In genomic region chr17:19002191-19002590, GRCh38 we compare ENCODE assay signal across 15 cellular contexts. TPM values are rescaled to one million over a fixed set of nuclear protein-coding genes. Genes with fewer than 3 reads are reported as not detected.
DNase-seq lines count a peak whose midpoint lies in the region; ATAC-seq, FAIRE-seq and TF ChIP-seq lines count a peak whose summit lies in the region.
"Had no signal": no experiment of that assay in that cellular context is flagged by ENCODE, and none has a peak within 500 bp of the region (broad histone marks: within the 10 kb centered on the region; RNA-seq: fewer than 3 reads in every experiment).

No MANE protein-coding gene starts in this region.

- H3K4me3 ChIP-seq in A549, result no peak overlapping the region
- H3K4me3 ChIP-seq in HepG2 (replicated peaks in 1 of 3; ENCODE audit: insufficient read depth in 1 of 3, low read depth in 2 of 3, low read length in 3 of 3), result peak overlapping the region; percentile 12 to 84 (median 69); a peak in 5 of 6 replicates
- H3K4me3 ChIP-seq: heart right ventricle had no signal

- in situ Hi-C loops in HepG2 (cut with HindIII; ENCODE audit: extremely low pct_ligation_motif_present, low pct_unique_long_range_greater_than_20kb), result loop anchor here (5.0 kb wide), 1 partner anchor 35 kb away; no protein-coding TSS in a partner anchor

- H2AFZ ChIP-seq in HepG2 (ENCODE audit: low read length), result no peak overlapping the region

- FAIRE-seq in A549 (lab: Jason Lieb, UNC) (peak; percentile 43), HepG2 (lab: Jason Lieb, UNC) (no peak)
- FAIRE-seq: GM12892 had no signal

- H3K36me3 ChIP-seq in HepG2 (replicated peaks in 1 of 2; ENCODE audit: control insufficient read depth in 1 of 2, insufficient read depth in 2 of 2, low read length in 2 of 2), result peaks cover 2 to 30% of the 10 kb centered on the region in 2 experiments
- H3K36me3 ChIP-seq: heart right ventricle had no signal

- peaks cover 46% of the 10 kb centered on the region for H3K79me2 ChIP-seq in HepG2 (ENCODE audit: insufficient read depth, low read length)

- peaks cover 8% of the 10 kb centered on the region; the same call in 2 of the 3 replicates for H3K9me3 ChIP-seq in A549
- no peaks in the 10 kb centered on the region for H3K9me3 ChIP-seq in HepG2 (ENCODE audit: low read length)

- H4K20me1 ChIP-seq in HepG2 (ENCODE audit: insufficient read depth, low read length), result peaks cover 25% of the 10 kb centered on the region

- CTCF ChIA-PET in A549 (lab: Yijun Ruan, JAX) (interaction anchor here (0.6 to 3.9 kb wide), 5 partner anchors 10 to 349 kb away, joined by 3 to 38 read pairs (median 4); no protein-coding TSS in a partner anchor), Calu3 (lab: Charles Lee) (interaction anchor here (1.0 kb wide), 1 partner anchor 9 kb away, joined by 3 read pairs; no protein-coding TSS in a partner anchor), HepG2 (lab: Yijun Ruan, JAX; ENCODE audit: low intra/inter-chr PET ratio, low total read pairs) (no interaction called here)

- H3K4me1 ChIP-seq in A549, result peaks cover 38% of the 10 kb centered on the region
- peaks cover 61% of the 10 kb centered on the region for H3K4me1 ChIP-seq in HepG2 (ENCODE audit: insufficient read depth, low read length)

- no peaks in the 10 kb centered on the region for H3K9me3 Mint-ChIP-seq in Calu3 (ENCODE audit: low read depth, unreplicated experiment)
- no peaks in the 10 kb centered on the region for H3K9me3 Mint-ChIP-seq in activated T-helper 2 cell treated with anti-CD3 and anti-CD28 coated beads, Interferon-gamma antibody, Interleukin-2, Interleukin-4, amounts not matched to agents 10 μg/mL and 5 μg/mL and 100 μg/mL, durations not matched to agents 14 hours and 24 hours and 36 hours

- H3K4me1 Mint-ChIP-seq in Calu3 (ENCODE audit: low read depth, unreplicated experiment), result peaks cover 16% of the 10 kb centered on the region
- peaks cover 25% of the 10 kb centered on the region for H3K4me1 Mint-ChIP-seq in activated T-helper 2 cell treated with anti-CD3 and anti-CD28 coated beads, Interferon-gamma antibody, Interleukin-2, Interleukin-4, amounts not matched to agents 10 μg/mL and 5 μg/mL and 100 μg/mL, durations not matched to agents 14 hours and 24 hours and 36 hours (ENCODE audit: low read depth)

- TF ChIP-seq RAD21 in A549 (conservative IDR thresholded peaks at IDR 0.05 in 1 of 2, IDR thresholded peaks at IDR 0.05 in 1 of 2), result no peak
- no peak for TF ChIP-seq RAD21 in HepG2 (CRISPR knock-in tag; IDR thresholded peaks at IDR 0.05)

- intact Hi-C loops in Calu3 (cut with micrococcal nuclease; ENCODE audit: unreplicated experiment), result no loop called here
- intact Hi-C loops in activated T-helper 2 cell treated with anti-CD3 and anti-CD28 coated beads, Interferon-gamma antibody, Interleukin-2, Interleukin-4, amounts not matched to agents 10 μg/mL and 5 μg/mL and 100 μg/mL, durations not matched to agents 14 hours and 24 hours and 36 hours (cut with micrococcal nuclease), result no loop called here
- intact Hi-C loops in HepG2 (cut with micrococcal nuclease; ENCODE audit: unreplicated experiment), result loop anchor here (2.0 kb wide), 1 partner anchor 13 kb away; no protein-coding TSS in a partner anchor

- POLR2A ChIA-PET in A549 (lab: Yijun Ruan, JAX) (no interaction called here), HepG2 (lab: Yijun Ruan, JAX) (interaction anchor here (0.9 to 3.4 kb wide), 2 partner anchors 16 to 21 kb away, joined by 3 to 22 read pairs; no protein-coding TSS in a partner anchor)

- TSS peak; percentile 27 for BruUV-seq in Calu3 (replicated peaks; lab: Mats Ljungman, UMichigan)
- no TSS peak for BruUV-seq in HepG2 (replicated peaks; lab: Mats Ljungman, UMichigan)

- peak overlapping the region; percentile 76; the same call in 1 of the 2 replicates for H3K9ac ChIP-seq in HepG2 (ENCODE audit: insufficient read depth, low read depth, low read length)

- H3K36me3 Mint-ChIP-seq in Calu3 (ENCODE audit: insufficient read depth, unreplicated experiment), result peaks cover 26% of the 10 kb centered on the region
- H3K36me3 Mint-ChIP-seq in activated T-helper 2 cell treated with anti-CD3 and anti-CD28 coated beads, Interferon-gamma antibody, Interleukin-2, Interleukin-4, amounts not matched to agents 10 μg/mL and 5 μg/mL and 100 μg/mL, durations not matched to agents 14 hours and 24 hours and 36 hours (ENCODE audit: low read depth), result peaks cover 20% of the 10 kb centered on the region

- peak overlapping the region; percentile 66 for H3K4me3 Mint-ChIP-seq in Calu3 (ENCODE audit: low read depth, unreplicated experiment)
- H3K4me3 Mint-ChIP-seq in activated T-helper 2 cell treated with anti-CD3 and anti-CD28 coated beads, Interferon-gamma antibody, Interleukin-2, Interleukin-4, amounts not matched to agents 10 μg/mL and 5 μg/mL and 100 μg/mL, durations not matched to agents 14 hours and 24 hours and 36 hours (ENCODE audit: low read depth), result peak overlapping the region; percentile 86

- no peak for TF ChIP-seq POLR2A in A549 (IDR thresholded peaks at IDR 0.05; ENCODE audit: low read length)
- TF ChIP-seq POLR2A in HepG2 (IDR thresholded peaks at IDR 0.05; ENCODE audit: insufficient read depth in 1 of 2, low read depth in 2 of 2, low read length in 2 of 2), result no peak

- TF ChIP-seq EP300 in A549 (IDR thresholded peaks at IDR 0.05) (no peak), HepG2 (IDR thresholded peaks at IDR 0.05; ENCODE audit: low read depth in 2 of 2, low read length in 2 of 2) (no peak), HepG2 (CRISPR knock-in tag; IDR thresholded peaks at IDR 0.05; ENCODE audit: borderline replicate concordance) (no peak)

- no peak overlapping the region for H3K27ac Mint-ChIP-seq in Calu3 (ENCODE audit: unreplicated experiment)
- H3K27ac Mint-ChIP-seq in activated T-helper 2 cell treated with anti-CD3 and anti-CD28 coated beads, Interferon-gamma antibody, Interleukin-2, Interleukin-4, amounts not matched to agents 10 μg/mL and 5 μg/mL and 100 μg/mL, durations not matched to agents 14 hours and 24 hours and 36 hours, result no peak overlapping the region

- H3K27me3 Mint-ChIP-seq in Calu3 (ENCODE audit: unreplicated experiment), result no peaks in the 10 kb centered on the region
- H3K27me3 Mint-ChIP-seq in activated T-helper 2 cell treated with anti-CD3 and anti-CD28 coated beads, Interferon-gamma antibody, Interleukin-2, Interleukin-4, amounts not matched to agents 10 μg/mL and 5 μg/mL and 100 μg/mL, durations not matched to agents 14 hours and 24 hours and 36 hours (ENCODE audit: low read depth), result peaks cover 4% of the 10 kb centered on the region

- ATAC-seq in A549, result no peak
- no peak for ATAC-seq in HepG2
- no peak for ATAC-seq in HG03432 (IDR thresholded peaks at IDR 0.05; ENCODE audit: unreplicated experiment)
- no peak for ATAC-seq in HG03442 (IDR thresholded peaks at IDR 0.05; ENCODE audit: unreplicated experiment)
- ATAC-seq: heart right ventricle had no signal

- DNase-seq in A549 (ENCODE audit: low read depth in 1 of 2, low spot score in 1 of 2) (no peak), Calu3 (no peak), HepG2 (ENCODE audit: low spot score) (no peak), COLO829 (ENCODE audit: low spot score) (no peak), NOMO-1 (lab: John Stamatoyannopoulos, UW; ENCODE audit: unreplicated experiment in 2 of 2) (no peak)
- DNase-seq in activated T-helper 2 cell treated with anti-CD3 and anti-CD28 coated beads, Interferon-gamma antibody, Interleukin-2, Interleukin-4, amounts not matched to agents 10 μg/mL and 5 μg/mL and 100 μg/mL, durations not matched to agents 14 hours and 24 hours and 36 hours (ENCODE audit: low spot score), result no peak
- DNase-seq: activated CD8-positive, alpha-beta memory T cell treated with anti-CD3 and anti-CD28 coated beads for 24 hours; caudate nucleus; heart right ventricle; NCI-H2171 treated with DMSO at 0.1 percent for 48 hours; SIG-M5 had no signal

- TF ChIP-seq CTCF in A549 (IDR thresholded peaks at IDR 0.05), result no peak
- TF ChIP-seq CTCF in Calu3 (IDR thresholded peaks at IDR 0.05; ENCODE audit: unreplicated experiment), result no peak
- TF ChIP-seq CTCF in HepG2 (CRISPR knock-in tag; IDR thresholded peaks at IDR 0.05), result no peak

- 86% methylated on average over 5 of the region's 5 CpGs for WGBS in A549 (ENCODE audit: missing lambda C conversion rate)
- 64% methylated on average over 5 of the region's 5 CpGs for WGBS in HepG2 (ENCODE audit: low lambda C conversion rate)

- H3K4me2 ChIP-seq in A549, result peak overlapping the region; percentile 93
- H3K4me2 ChIP-seq in HepG2 (ENCODE audit: low read depth, low read length), result peak overlapping the region; percentile 100

- H3K27ac ChIP-seq in A549 (0 out of 6 replicates have a peak overlapping the region, but pooled peaks of 1 of the 2 experiments have one; percentile 1), HepG2 (ENCODE audit: extremely low read length, insufficient read depth, low read length) (no peak overlapping the region)
- H3K27ac ChIP-seq: heart right ventricle had no signal

- H3K27me3 ChIP-seq in HepG2 (ENCODE audit: control insufficient read depth in 1 of 2, insufficient read depth in 2 of 2, low read length in 2 of 2), result no peaks in the 10 kb centered on the region; a peak in 1 of 5 replicates

RNA-seq across cellular contexts. Expression of gene FAM83G, which starts 2.4 kb away (rescaled TPM):
- 11.0 and 12.8 TPM in 2 replicates for polyA plus RNA-seq in A549 (2011; rRNA removed)
- 11.1 and 15.8 TPM in 2 replicates for polyA plus RNA-seq in A549 (2012; cell fraction: cytosol; rRNA removed)
- polyA plus RNA-seq in A549 (2012; cell fraction: nucleus; rRNA removed), result 38.5 and 42.5 TPM in 2 replicates
- 19.8 to 22.0 TPM (median 20.5 TPM) in 3 replicates for polyA plus RNA-seq in A549 (2017; fragmentation: RNase III; extraction: RNeasy Plus Mini Kit Qiagen cat#74134 plus additional on column Dnase treatment)
- 18.1 and 22.7 TPM in 2 replicates for polyA minus RNA-seq in A549 (2011; rRNA and poly(A)+ RNA removed)
- total RNA-seq in Calu3 (2022), result 21.2 and 21.5 TPM in 2 replicates
- total RNA-seq in activated T-helper 2 cell treated with anti-CD3 and anti-CD28 coated beads, Interferon-gamma antibody, Interleukin-2, Interleukin-4, amounts not matched to agents 10 μg/mL and 5 μg/mL and 100 μg/mL, durations not matched to agents 14 hours and 24 hours and 36 hours, result 14.0 and 15.3 TPM in 2 replicates
- 14.0 and 18.6 TPM in 2 replicates for total RNA-seq in HepG2 (2016; rRNA removed; fragmentation: Illumina TruSeq; extraction: Trizol)
- 3.1 and 3.2 TPM in 2 replicates for total RNA-seq in HepG2 (2016; cell fraction: cytosol; rRNA removed; fragmentation: Illumina TruSeq; extraction: Trizol; ENCODE audit: low read depth)
- 11.3 and 19.1 TPM in 2 replicates for total RNA-seq in HepG2 (2016; cell fraction: insoluble cytoplasmic fraction; rRNA removed; fragmentation: Illumina TruSeq; extraction: Trizol)
- 8.0 and 8.1 TPM in 2 replicates for total RNA-seq in HepG2 (2016; cell fraction: membrane; rRNA removed; fragmentation: Illumina TruSeq; extraction: Trizol)
- 19.9 and 21.9 TPM in 2 replicates for total RNA-seq in HepG2 (2016; cell fraction: nucleus; rRNA removed; fragmentation: Illumina TruSeq; extraction: Trizol)
- polyA plus RNA-seq in HepG2 (2011; rRNA removed), result 13.7 and 21.2 TPM in 2 replicates
- 9.8 and 12.5 TPM in 2 replicates for polyA plus RNA-seq in HepG2 (2011; cell fraction: cytosol; rRNA removed)
- 62.7 and 63.6 TPM in 2 replicates for polyA plus RNA-seq in HepG2 (2011; cell fraction: nucleus; rRNA removed)
- polyA plus RNA-seq in HepG2 (2012), result 9.6 and 14.4 TPM in 2 replicates
- polyA plus RNA-seq in HepG2 (2016; cell fraction: cytosol; fragmentation: Illumina TruSeq; extraction: Trizol; ENCODE audit: low read depth), result 1.4 and 1.5 TPM in 2 replicates
- 10.4 and 12.3 TPM in 2 replicates for polyA plus RNA-seq in HepG2 (2016; cell fraction: insoluble cytoplasmic fraction; fragmentation: Illumina TruSeq; extraction: Trizol; ENCODE audit: low read depth)
- polyA plus RNA-seq in HepG2 (2016; cell fraction: membrane; fragmentation: Illumina TruSeq; extraction: Trizol; ENCODE audit: low read depth), result 4.1 and 4.4 TPM in 2 replicates
- polyA plus RNA-seq in HepG2 (2016; cell fraction: nucleus; fragmentation: Illumina TruSeq; extraction: Trizol; ENCODE audit: insufficient read depth, low read depth), result 43.0 and 45.0 TPM in 2 replicates
- polyA minus RNA-seq in HepG2 (2011; rRNA and poly(A)+ RNA removed; ENCODE audit: low replicate concordance), result 18.2 and 34.3 TPM in 2 replicates
- 14.7 and 14.9 TPM in 2 replicates for polyA minus RNA-seq in HepG2 (2011; cell fraction: cytosol; rRNA and poly(A)+ RNA removed)
- polyA minus RNA-seq in HepG2 (2011; cell fraction: nucleus; rRNA and poly(A)+ RNA removed), result 24.2 and 25.2 TPM in 2 replicates

RNA-seq across cellular contexts. Expression of gene GRAP, which starts 44.6 kb away (rescaled TPM):
- 0.19 and 0.25 TPM in 2 replicates for polyA plus RNA-seq in A549 (2011; rRNA removed)
- polyA plus RNA-seq in A549 (2012; cell fraction: cytosol; rRNA removed), result 0.15 and 0.19 TPM in 2 replicates
- 0.43 and 0.60 TPM in 2 replicates for polyA plus RNA-seq in A549 (2012; cell fraction: nucleus; rRNA removed)
- polyA plus RNA-seq in A549 (2017; fragmentation: RNase III; extraction: RNeasy Plus Mini Kit Qiagen cat#74134 plus additional on column Dnase treatment), result 0.17 to 0.31 TPM (median 0.19 TPM) in 3 replicates
- polyA minus RNA-seq in A549 (2011; rRNA and poly(A)+ RNA removed), result 0.08 and 0.24 TPM in 2 replicates
- total RNA-seq in Calu3 (2022), result not detected in 2 replicates
- 9.4 and 10.9 TPM in 2 replicates for total RNA-seq in activated T-helper 2 cell treated with anti-CD3 and anti-CD28 coated beads, Interferon-gamma antibody, Interleukin-2, Interleukin-4, amounts not matched to agents 10 μg/mL and 5 μg/mL and 100 μg/mL, durations not matched to agents 14 hours and 24 hours and 36 hours
- 0.77 and 0.90 TPM in 2 replicates for total RNA-seq in HepG2 (2016; rRNA removed; fragmentation: Illumina TruSeq; extraction: Trizol)
- total RNA-seq in HepG2 (2016; cell fraction: cytosol; rRNA removed; fragmentation: Illumina TruSeq; extraction: Trizol; ENCODE audit: low read depth), result 0.10 and 0.35 TPM in 2 replicates
- 0.76 and 1.1 TPM in 2 replicates for total RNA-seq in HepG2 (2016; cell fraction: insoluble cytoplasmic fraction; rRNA removed; fragmentation: Illumina TruSeq; extraction: Trizol)
- total RNA-seq in HepG2 (2016; cell fraction: membrane; rRNA removed; fragmentation: Illumina TruSeq; extraction: Trizol), result 0.31 and 0.69 TPM in 2 replicates
- total RNA-seq in HepG2 (2016; cell fraction: nucleus; rRNA removed; fragmentation: Illumina TruSeq; extraction: Trizol), result 0.31 and 0.60 TPM in 2 replicates
- 1.6 and 1.7 TPM in 2 replicates for polyA plus RNA-seq in HepG2 (2011; rRNA removed)
- 0.79 and 2.2 TPM in 2 replicates for polyA plus RNA-seq in HepG2 (2011; cell fraction: cytosol; rRNA removed)
- 1.8 and 2.6 TPM in 2 replicates for polyA plus RNA-seq in HepG2 (2011; cell fraction: nucleus; rRNA removed)
- 0.37 and 0.85 TPM in 2 replicates for polyA plus RNA-seq in HepG2 (2012)
- 0.12 and 0.14 TPM in 2 replicates for polyA plus RNA-seq in HepG2 (2016; cell fraction: cytosol; fragmentation: Illumina TruSeq; extraction: Trizol; ENCODE audit: low read depth)
- 0.44 and 0.88 TPM in 2 replicates for polyA plus RNA-seq in HepG2 (2016; cell fraction: insoluble cytoplasmic fraction; fragmentation: Illumina TruSeq; extraction: Trizol; ENCODE audit: low read depth)
- 0.29 and 0.35 TPM in 2 replicates for polyA plus RNA-seq in HepG2 (2016; cell fraction: membrane; fragmentation: Illumina TruSeq; extraction: Trizol; ENCODE audit: low read depth)
- polyA plus RNA-seq in HepG2 (2016; cell fraction: nucleus; fragmentation: Illumina TruSeq; extraction: Trizol; ENCODE audit: insufficient read depth, low read depth), result 1.00 and 1.2 TPM in 2 replicates
- 0.16 and 2.7 TPM in 2 replicates for polyA minus RNA-seq in HepG2 (2011; rRNA and poly(A)+ RNA removed; ENCODE audit: low replicate concordance)
- 0.49 and 0.79 TPM in 2 replicates for polyA minus RNA-seq in HepG2 (2011; cell fraction: cytosol; rRNA and poly(A)+ RNA removed)
- polyA minus RNA-seq in HepG2 (2011; cell fraction: nucleus; rRNA and poly(A)+ RNA removed), result 0.75 and 0.90 TPM in 2 replicates

RNA-seq across cellular contexts. Expression of gene SLC5A10, which starts 50.2 kb away (rescaled TPM):
- polyA plus RNA-seq in A549 (2011; rRNA removed) (0.26 and 0.28 TPM in 2 replicates), A549 (2017; fragmentation: RNase III; extraction: RNeasy Plus Mini Kit Qiagen cat#74134 plus additional on column Dnase treatment) (0.07 to 0.22 TPM (median 0.15 TPM) in 3 replicates), HepG2 (2011; rRNA removed) (0.05 and 0.07 TPM in 2 replicates)
- polyA plus RNA-seq in A549 (2012; cell fraction: cytosol; rRNA removed), result 0.07 and 0.19 TPM in 2 replicates
- polyA plus RNA-seq in A549 (2012; cell fraction: nucleus; rRNA removed), result 0.23 and 0.32 TPM in 2 replicates
- polyA minus RNA-seq in A549 (2011; rRNA and poly(A)+ RNA removed), result 0.15 and 0.54 TPM in 2 replicates
- total RNA-seq in Calu3 (2022) (not detected in 2 replicates), HepG2 (2016; rRNA removed; fragmentation: Illumina TruSeq; extraction: Trizol) (not detected in 2 replicates)
- total RNA-seq in activated T-helper 2 cell treated with anti-CD3 and anti-CD28 coated beads, Interferon-gamma antibody, Interleukin-2, Interleukin-4, amounts not matched to agents 10 μg/mL and 5 μg/mL and 100 μg/mL, durations not matched to agents 14 hours and 24 hours and 36 hours, result not detected in 2 replicates
- not detected in 2 replicates for total RNA-seq in HepG2 (2016; cell fraction: cytosol; rRNA removed; fragmentation: Illumina TruSeq; extraction: Trizol; ENCODE audit: low read depth)
- total RNA-seq in HepG2 (2016; cell fraction: insoluble cytoplasmic fraction; rRNA removed; fragmentation: Illumina TruSeq; extraction: Trizol), result 0.04 TPM in 1 of 2 replicates, not detected in the other
- not detected in 2 replicates for total RNA-seq in HepG2 (2016; cell fraction: membrane; rRNA removed; fragmentation: Illumina TruSeq; extraction: Trizol)
- not detected in 2 replicates for total RNA-seq in HepG2 (2016; cell fraction: nucleus; rRNA removed; fragmentation: Illumina TruSeq; extraction: Trizol)
- 0.03 TPM in 2 replicates for polyA plus RNA-seq in HepG2 (2011; cell fraction: cytosol; rRNA removed)
- 0.23 and 0.38 TPM in 2 replicates for polyA plus RNA-seq in HepG2 (2011; cell fraction: nucleus; rRNA removed)
- 0.08 and 0.11 TPM in 2 replicates for polyA plus RNA-seq in HepG2 (2012)
- not detected in 2 replicates for polyA plus RNA-seq in HepG2 (2016; cell fraction: cytosol; fragmentation: Illumina TruSeq; extraction: Trizol; ENCODE audit: low read depth)
- not detected in 2 replicates for polyA plus RNA-seq in HepG2 (2016; cell fraction: insoluble cytoplasmic fraction; fragmentation: Illumina TruSeq; extraction: Trizol; ENCODE audit: low read depth)
- not detected in 2 replicates for polyA plus RNA-seq in HepG2 (2016; cell fraction: membrane; fragmentation: Illumina TruSeq; extraction: Trizol; ENCODE audit: low read depth)
- polyA plus RNA-seq in HepG2 (2016; cell fraction: nucleus; fragmentation: Illumina TruSeq; extraction: Trizol; ENCODE audit: insufficient read depth, low read depth), result not detected in 2 replicates
- 0.09 and 0.24 TPM in 2 replicates for polyA minus RNA-seq in HepG2 (2011; rRNA and poly(A)+ RNA removed; ENCODE audit: low replicate concordance)
- polyA minus RNA-seq in HepG2 (2011; cell fraction: cytosol; rRNA and poly(A)+ RNA removed), result not detected in 2 replicates
- polyA minus RNA-seq in HepG2 (2011; cell fraction: nucleus; rRNA and poly(A)+ RNA removed), result 0.25 and 0.39 TPM in 2 replicates
- total RNA-seq: temporal lobe had no signal
